Comparison of ENCODE assay signal across 1 cellular context in the genomic region with DNA sequence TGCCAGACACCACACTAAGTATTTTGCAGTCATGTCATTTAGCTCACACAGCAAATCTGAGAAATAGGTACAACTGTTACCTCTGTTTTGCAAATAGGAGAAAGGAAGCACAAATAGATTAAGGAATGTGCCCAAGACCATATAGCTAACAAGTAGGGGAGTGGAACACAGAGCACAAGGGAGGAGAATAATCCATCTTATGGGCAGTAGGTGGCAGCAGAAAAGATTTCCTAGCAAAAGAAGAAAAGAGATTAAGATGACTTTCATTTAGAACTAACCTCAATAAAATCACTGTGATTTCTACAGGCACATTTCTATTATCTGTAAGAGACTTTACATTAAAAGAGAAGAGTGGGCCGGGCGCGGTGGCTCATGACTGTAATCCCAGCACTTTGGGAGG.
TF ChIP-seq lines count a peak whose summit lies in the region.

No MANE protein-coding gene starts in this region.

TF ChIP-seq in H1, 55 proteins besides CTCF, POLR2A, EP300 and RAD21:
- TF ChIP-seq, protein P1, sequence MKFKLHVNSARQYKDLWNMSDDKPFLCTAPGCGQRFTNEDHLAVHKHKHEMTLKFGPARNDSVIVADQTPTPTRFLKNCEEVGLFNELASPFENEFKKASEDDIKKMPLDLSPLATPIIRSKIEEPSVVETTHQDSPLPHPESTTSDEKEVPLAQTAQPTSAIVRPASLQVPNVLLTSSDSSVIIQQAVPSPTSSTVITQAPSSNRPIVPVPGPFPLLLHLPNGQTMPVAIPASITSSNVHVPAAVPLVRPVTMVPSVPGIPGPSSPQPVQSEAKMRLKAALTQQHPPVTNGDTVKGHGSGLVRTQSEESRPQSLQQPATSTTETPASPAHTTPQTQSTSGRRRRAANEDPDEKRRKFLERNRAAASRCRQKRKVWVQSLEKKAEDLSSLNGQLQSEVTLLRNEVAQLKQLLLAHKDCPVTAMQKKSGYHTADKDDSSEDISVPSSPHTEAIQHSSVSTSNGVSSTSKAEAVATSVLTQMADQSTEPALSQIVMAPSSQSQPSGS (IDR thresholded peaks at IDR 0.05; ENCODE audit: low read length) = no peak
- TF ChIP-seq RFX5 (IDR thresholded peaks at IDR 0.05; ENCODE audit: borderline replicate concordance, low read depth, low read length) (no peak), MAFK (IDR thresholded peaks at IDR 0.05; ENCODE audit: low read depth, low read length) (no peak), POLR2AphosphoS5 (IDR thresholded peaks at IDR 0.05; ENCODE audit: low read depth, low read length) (no peak), RNF2 (IDR thresholded peaks at IDR 0.05; ENCODE audit: borderline replicate concordance, low read depth, low read length, missing control alignments, poor library complexity, severe bottlenecking) (no peak), TAF7 (optimal IDR thresholded peaks at IDR 0.05; ENCODE audit: borderline replicate concordance, low read depth, low read length) (no peak), KDM1A (IDR thresholded peaks at IDR 0.05; ENCODE audit: borderline replicate concordance, low read length) (no peak), YY1 (IDR thresholded peaks at IDR 0.05; ENCODE audit: low read depth, low read length) (no peak), TEAD4 (IDR thresholded peaks at IDR 0.05; ENCODE audit: low read depth, low read length) (no peak), SIX5 (IDR thresholded peaks at IDR 0.05; ENCODE audit: low read depth, low read length) (no peak), CEBPB (IDR thresholded peaks at IDR 0.05; ENCODE audit: low read depth, low read length) (no peak)
- TF ChIP-seq, protein P2, sequence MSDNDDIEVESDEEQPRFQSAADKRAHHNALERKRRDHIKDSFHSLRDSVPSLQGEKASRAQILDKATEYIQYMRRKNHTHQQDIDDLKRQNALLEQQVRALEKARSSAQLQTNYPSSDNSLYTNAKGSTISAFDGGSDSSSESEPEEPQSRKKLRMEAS (IDR thresholded peaks at IDR 0.05) = no peak
